Comparison of ENCODE assay signal across 13 cellular contexts in the genomic region with DNA sequence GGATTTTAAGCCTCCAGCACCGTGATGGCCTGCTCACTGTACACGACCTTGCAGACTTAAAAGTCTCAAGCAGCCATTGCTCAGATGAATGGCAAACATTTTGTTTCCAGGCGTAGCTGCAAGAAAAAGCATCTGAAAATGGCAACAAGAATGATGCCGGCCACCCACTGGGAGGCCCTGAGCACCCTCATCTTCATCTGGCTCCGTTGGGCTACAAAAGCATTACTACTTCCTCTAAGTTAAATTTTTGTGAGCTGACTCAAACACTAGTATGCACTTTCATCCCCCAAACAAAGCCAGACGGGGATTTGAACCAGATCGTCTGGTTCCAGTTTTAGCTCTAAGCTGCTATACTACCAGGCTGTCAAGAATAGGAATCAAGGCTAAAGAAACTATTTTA.
DNase-seq lines count a peak whose midpoint lies in the region; ATAC-seq and TF ChIP-seq lines count a peak whose summit lies in the region.
"Had no signal": no experiment of that assay in that cellular context is flagged by ENCODE, and none has a peak within 500 bp of the region (broad histone marks: within the 10 kb centered on the region; RNA-seq: fewer than 3 reads in every experiment).

No MANE protein-coding gene starts in this region.

- H3K4me2 ChIP-seq in skeletal muscle satellite cell (ENCODE audit: low read length) = peak overlapping the region; percentile 36

- no peak for TF ChIP-seq CTCF in fibroblast of pulmonary artery (IDR thresholded peaks at IDR 0.05; ENCODE audit: low read length, missing control alignments)
- no peak for TF ChIP-seq CTCF in endothelial cell (IDR thresholded peaks at IDR 0.05; ENCODE audit: unreplicated experiment)

- H3K36me3 Mint-ChIP-seq in endothelial cell (ENCODE audit: low read depth, unreplicated experiment) = no peaks in the 10 kb centered on the region

- 35 to 48% methylated on average over 7 of the region's 7 CpGs for WGBS in aorta, 2 donors

- intact Hi-C loops in aorta (cut with DNase I) = no loop called here

- DNase-seq in GM04504 (ENCODE audit: low read depth) (peak; percentile 19), RPMI7951 (ENCODE audit: low read depth) (peak; percentile 80), fibroblast of pulmonary artery (ENCODE audit: low read depth) (peak; percentile 50), G401 (ENCODE audit: low spot score) (no peak), aorta (no peak), OCI-M2 (lab: John Stamatoyannopoulos, UW; ENCODE audit: unreplicated experiment) (no peak), endothelial cell (ENCODE audit: low spot score) (no peak)
- DNase-seq: activated naive CD8-positive, alpha-beta T cell treated with anti-CD3 and anti-CD28 coated beads, Interleukin-2, amount 50 U/mL, for 24 hours; effector CD8-positive, alpha-beta T cell; Karpas-422; mucosa of descending colon; RPMI8226 had no signal

- H3K36me3 ChIP-seq in skeletal muscle satellite cell (ENCODE audit: insufficient read depth, low read length) (no peaks in the 10 kb centered on the region), aorta (ENCODE audit: control insufficient read depth in 1 of 2, insufficient read depth in 2 of 2, low read length in 1 of 2) (no peaks in the 10 kb centered on the region)

- H3K9me3 ChIP-seq in skeletal muscle satellite cell (replicated peaks; ENCODE audit: low read length) (no peaks in the 10 kb centered on the region), aorta (ENCODE audit: control insufficient read depth, low read length) (no peaks in the 10 kb centered on the region)

- peaks cover 31% of the 10 kb centered on the region for H3K4me1 ChIP-seq in skeletal muscle satellite cell (ENCODE audit: control insufficient read depth, insufficient read depth, low read length)
- H3K4me1 ChIP-seq in aorta (ENCODE audit: control insufficient read depth in 1 of 2, insufficient read depth in 2 of 2, low read length in 2 of 2) = no peaks in the 10 kb centered on the region

- no peak for ATAC-seq in aorta (ENCODE audit: low FRiP score)
- ATAC-seq: activated naive CD8-positive, alpha-beta T cell treated with anti-CD3 and anti-CD28 coated beads, Interleukin-2, amount 50 U/mL, for 24 hours; mucosa of descending colon had no signal

- H3K4me3 ChIP-seq in fibroblast of pulmonary artery (replicated peaks; ENCODE audit: low read depth, low read length) (no peak overlapping the region), skeletal muscle satellite cell (ENCODE audit: low read length) (no peak overlapping the region), aorta (ENCODE audit: low read length in 2 of 2) (no peak overlapping the region)
- H3K4me3 ChIP-seq: mucosa of descending colon had no signal

- in situ Hi-C loops in G401 (cut with HindIII; ENCODE audit: low sequenced_read_pairs) = no loop called here

- H3K4me3 Mint-ChIP-seq in endothelial cell (ENCODE audit: unreplicated experiment) = no peak overlapping the region
- H3K4me3 Mint-ChIP-seq: activated naive CD8-positive, alpha-beta T cell treated with anti-CD3 and anti-CD28 coated beads, Interleukin-2, amount 50 U/mL, for 24 hours had no signal

- no peak overlapping the region for H3K27ac Mint-ChIP-seq in endothelial cell (ENCODE audit: unreplicated experiment)
- H3K27ac Mint-ChIP-seq: activated naive CD8-positive, alpha-beta T cell treated with anti-CD3 and anti-CD28 coated beads, Interleukin-2, amount 50 U/mL, for 24 hours had no signal

- H3K9me3 Mint-ChIP-seq in endothelial cell (ENCODE audit: unreplicated experiment) = no peaks in the 10 kb centered on the region
- H3K9me3 Mint-ChIP-seq: activated naive CD8-positive, alpha-beta T cell treated with anti-CD3 and anti-CD28 coated beads, Interleukin-2, amount 50 U/mL, for 24 hours had no signal

- H3K9ac ChIP-seq in skeletal muscle satellite cell (ENCODE audit: low read depth, low read length) = no peak overlapping the region

- no peaks in the 10 kb centered on the region for H3K27me3 Mint-ChIP-seq in endothelial cell (ENCODE audit: unreplicated experiment)
- H3K27me3 Mint-ChIP-seq: activated naive CD8-positive, alpha-beta T cell treated with anti-CD3 and anti-CD28 coated beads, Interleukin-2, amount 50 U/mL, for 24 hours had no signal

- H3K27me3 ChIP-seq in skeletal muscle satellite cell (ENCODE audit: control insufficient read depth, insufficient read depth, low read length) = no peaks in the 10 kb centered on the region
- no peaks in the 10 kb centered on the region for H3K27me3 ChIP-seq in aorta (ENCODE audit: control insufficient read depth in 1 of 2, insufficient read depth in 2 of 2, low read length in 1 of 2)

- no peak overlapping the region for H3K27ac ChIP-seq in aorta (ENCODE audit: low read depth in 1 of 2, low read length in 2 of 2)

- H3K4me1 Mint-ChIP-seq in endothelial cell (ENCODE audit: unreplicated experiment) = peaks cover 25% of the 10 kb centered on the region
- H3K4me1 Mint-ChIP-seq: activated naive CD8-positive, alpha-beta T cell treated with anti-CD3 and anti-CD28 coated beads, Interleukin-2, amount 50 U/mL, for 24 hours had no signal

Comparison
In these comparisons a context has a peak if more than half of its experiments do, and no peak if none do; other contexts are left out.
1. DNase-seq: peak in GM04504 (single experiment), RPMI7951 (single experiment) and fibroblast of pulmonary artery (single experiment); none in G401 (single experiment), aorta (0 of 2), OCI-M2 (single experiment) and endothelial cell (single experiment).